Comparison of ENCODE assay signal across 16 cellular contexts in the genomic region with DNA sequence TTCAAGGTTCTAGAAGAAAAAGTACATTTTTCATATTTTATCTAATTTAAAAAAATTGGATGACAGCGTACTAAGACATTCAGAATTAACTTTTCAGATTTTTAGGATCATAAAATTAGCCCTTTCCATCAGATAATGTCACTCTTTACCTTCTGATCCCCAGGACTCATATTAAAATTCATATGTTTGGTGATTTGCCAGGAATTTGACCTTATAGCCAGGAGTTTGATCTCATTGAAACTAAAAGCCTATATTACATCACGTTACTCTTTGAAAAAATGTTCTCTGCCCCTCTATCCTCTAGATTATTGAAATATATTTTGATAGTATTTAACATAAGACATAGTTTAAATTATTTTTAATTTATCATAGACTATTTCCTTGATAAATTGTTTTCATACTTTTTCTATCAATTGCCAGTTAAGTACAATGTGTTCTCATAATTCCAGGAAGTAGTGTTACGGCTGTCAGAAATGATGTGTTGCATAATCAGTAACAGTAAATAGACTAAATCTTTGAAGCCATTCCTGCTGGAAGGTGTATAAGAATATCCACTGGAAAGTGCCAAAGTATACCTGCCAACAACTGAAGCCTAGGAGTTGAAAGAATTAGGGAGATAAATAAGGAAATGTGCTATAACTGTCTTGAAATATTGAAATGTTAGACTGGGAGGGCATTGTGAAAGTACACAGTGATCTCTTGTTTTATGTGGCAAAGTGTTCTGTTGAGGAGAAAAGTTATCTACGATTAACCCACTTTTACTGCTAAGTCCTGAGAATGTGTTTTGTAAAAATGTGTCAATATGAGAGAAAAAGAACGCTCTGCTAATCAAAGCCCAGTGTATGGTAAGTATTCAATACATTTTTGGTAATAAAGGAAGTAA. TPM values are rescaled to one million over a fixed set of nuclear protein-coding genes. Genes with fewer than 3 reads are reported as not detected.
A peak's percentile ranks its signal among the peaks of the same experiment; 100 is the strongest.
DNase-seq lines count a peak whose midpoint lies in the region; ATAC-seq and TF ChIP-seq lines count a peak whose summit lies in the region.
"Had no signal": no experiment of that assay in that cellular context is flagged by ENCODE, and none has a peak within 500 bp of the region (broad histone marks: within the 10 kb centered on the region; RNA-seq: fewer than 3 reads in every experiment).

No MANE protein-coding gene starts in this region.

- H3K27me3 ChIP-seq in adipocyte (replicated peaks; ENCODE audit: control insufficient read depth, insufficient read depth, low read length) (no peaks in the 10 kb centered on the region), prostate gland (replicated peaks; ENCODE audit: insufficient read depth) (no peaks in the 10 kb centered on the region)

- TF ChIP-seq CTCF in fibroblast of villous mesenchyme (IDR thresholded peaks at IDR 0.05; ENCODE audit: insufficient read depth, low read depth, low read length) (no peak), prostate gland (IDR thresholded peaks at IDR 0.05) (no peak)

- intact Hi-C loops in prostate gland (cut with DNase I) = no loop called here

- in situ Hi-C loops in G401 (cut with HindIII; ENCODE audit: low sequenced_read_pairs) = no loop called here

- no peaks in the 10 kb centered on the region for H3K36me3 ChIP-seq in adipocyte (ENCODE audit: control insufficient read depth, insufficient read depth, low read length, severe bottlenecking)
- no peaks in the 10 kb centered on the region for H3K36me3 ChIP-seq in prostate gland

- peak; percentile 2 for DNase-seq in G401 (ENCODE audit: low spot score)
- no peak for DNase-seq in adipocyte (ENCODE audit: low read depth)
- DNase-seq in fibroblast of villous mesenchyme (ENCODE audit: low read depth) = peak; percentile 50
- peak; percentile 46 for DNase-seq in prostate gland (ENCODE audit: low spot score)
- no peak for DNase-seq in mesenteric fat pad (ENCODE audit: low spot score)
- no peak for DNase-seq in activated naive CD4-positive, alpha-beta T cell treated with Interleukin-2 at 50 U/mL for 16 hours
- DNase-seq: activated CD4-positive, alpha-beta T cell treated with anti-CD3 and anti-CD28 coated beads for 36 hours; activated T-cell treated with anti-CD3 and anti-CD28 coated beads, Interleukin-2, amount 50 U/mL, for 48 hours; caudate nucleus; DND-41; left colon; MM.1S; NCI-H774; nucleus accumbens had no signal

- peak overlapping the region; percentile 48 for H3K9ac ChIP-seq in adipocyte (ENCODE audit: low read length)

- no peak for ATAC-seq in GM21529 (IDR thresholded peaks at IDR 0.05; ENCODE audit: unreplicated experiment)
- no peak for ATAC-seq in HG03565 (IDR thresholded peaks at IDR 0.05; ENCODE audit: unreplicated experiment)
- ATAC-seq: activated CD4-positive, alpha-beta T cell treated with anti-CD3 and anti-CD28 coated beads for 36 hours; left colon had no signal

- TF ChIP-seq POLR2A in prostate gland (IDR thresholded peaks at IDR 0.05) = no peak

- H3K4me3 ChIP-seq in adipocyte (ENCODE audit: low read length) (peak overlapping the region; percentile 23), fibroblast of villous mesenchyme (ENCODE audit: low read depth, low read length) (no peak overlapping the region), prostate gland (no peak overlapping the region)

- H3K27ac ChIP-seq in prostate gland = peak overlapping the region; percentile 62 to 75

- 15% methylated on average over 5 of the region's 5 CpGs for WGBS in prostate gland

- H3K9me3 ChIP-seq in adipocyte (ENCODE audit: control insufficient read depth, low read length) = no peaks in the 10 kb centered on the region
- no peaks in the 10 kb centered on the region for H3K9me3 ChIP-seq in prostate gland

- peaks cover 35% of the 10 kb centered on the region for H3K4me1 ChIP-seq in adipocyte (ENCODE audit: control insufficient read depth, insufficient read depth, low read length)
- peaks cover 4% of the 10 kb centered on the region for H3K4me1 ChIP-seq in prostate gland (replicated peaks)

RNA-seq across cellular contexts. Expression of a gene that starts 32.9 kb away (rescaled TPM):
- 28.2 and 28.3 TPM in 2 replicates for total RNA-seq in G401 (2014; rRNA removed; shearing (Covaris generic))
- total RNA-seq in fibroblast of villous mesenchyme (145 and 184 TPM in 2 replicates), prostate gland (10 to 100 TPM; 18.6 to 36.8 TPM), mesenteric fat pad (26.8 TPM)
- total RNA-seq: activated CD4-positive, alpha-beta T cell treated with anti-CD3 and anti-CD28 coated beads for 36 hours had no signal

Comparison
In these comparisons a context has a peak if more than half of its experiments do, and no peak if none do; other contexts are left out.
1. DNase-seq: peak in G401 (single experiment), fibroblast of villous mesenchyme (single experiment) and prostate gland (single experiment); none in adipocyte (single experiment), mesenteric fat pad (single experiment) and activated naive CD4-positive, alpha-beta T cell treated with Interleukin-2 at 50 U/mL for 16 hours (single experiment).